ENCODE assay signal across 9 cellular contexts in the genomic region with DNA sequence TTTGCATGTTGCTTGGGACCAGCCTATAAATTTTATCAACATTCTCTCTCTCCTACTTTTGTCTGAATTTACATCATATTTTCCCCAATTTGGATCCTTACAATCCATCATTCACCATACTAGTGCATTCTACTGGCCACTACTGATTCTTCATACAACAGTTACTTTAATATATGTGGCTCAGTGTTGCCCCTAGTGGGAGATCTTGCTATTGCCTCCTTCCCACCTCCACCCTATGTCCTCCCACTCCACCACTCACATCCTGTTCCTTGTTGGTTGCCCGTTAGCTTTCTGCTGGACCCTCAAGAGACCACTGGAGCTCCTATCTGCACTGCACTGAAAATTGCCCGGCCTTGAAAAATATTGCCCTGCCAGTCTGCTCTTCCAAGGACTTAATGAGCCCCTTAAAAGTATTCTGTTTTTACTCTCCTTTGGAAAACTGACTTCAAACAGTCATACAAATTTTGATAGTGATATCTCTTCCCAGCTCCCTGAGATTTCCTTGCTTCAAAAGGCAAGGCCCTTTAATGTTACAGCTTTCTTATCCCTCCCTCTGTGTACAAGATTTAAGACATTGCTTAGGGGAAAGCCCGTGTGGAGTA.
DNase-seq lines count a peak whose midpoint lies in the region; ATAC-seq, FAIRE-seq and TF ChIP-seq lines count a peak whose summit lies in the region.
"Had no signal": no experiment of that assay in that cellular context is flagged by ENCODE, and none has a peak within 500 bp of the region (broad histone marks: within the 10 kb centered on the region; RNA-seq: fewer than 3 reads in every experiment).

No MANE protein-coding gene starts in this region.

- FAIRE-seq in A549 (lab: Jason Lieb, UNC) (no peak), bronchial epithelial cell (lab: Jason Lieb, UNC) (no peak)

- H2AFZ ChIP-seq in smooth muscle cell (ENCODE audit: low read depth) (no peak overlapping the region), osteoblast (ENCODE audit: low read length) (no peak overlapping the region)

- H3K9me3 ChIP-seq in A549: no peaks in the 10 kb centered on the region
- H3K9me3 ChIP-seq in smooth muscle cell (replicated peaks; ENCODE audit: low read depth): no peaks in the 10 kb centered on the region
- no peaks in the 10 kb centered on the region for H3K9me3 ChIP-seq in osteoblast (ENCODE audit: low read depth, low read length)

- TF ChIP-seq CTCF in A549 (IDR thresholded peaks at IDR 0.05): 0 out of 3 replicates have a peak, but pooled peaks have one; percentile 12
- TF ChIP-seq CTCF in bronchial epithelial cell (IDR thresholded peaks at IDR 0.05; ENCODE audit: insufficient read depth, low read length, severe bottlenecking): peak; percentile 68
- peak; percentile 31 for TF ChIP-seq CTCF in smooth muscle cell (IDR thresholded peaks at IDR 0.05; ENCODE audit: borderline replicate concordance, insufficient read depth, poor library complexity, severe bottlenecking)
- TF ChIP-seq CTCF in osteoblast (IDR thresholded peaks at IDR 0.05; ENCODE audit: extremely low read depth, low read depth, low read length): no peak

- TF ChIP-seq RAD21 in A549 (conservative IDR thresholded peaks at IDR 0.05 in 1 of 2, IDR thresholded peaks at IDR 0.05 in 1 of 2): peak in 1 of 2 experiments; percentile 23; a peak in 1 of 5 replicates

- H3F3A ChIP-seq in smooth muscle cell (ENCODE audit: low read depth): no peaks in the 10 kb centered on the region

- DNase-seq in A549 (ENCODE audit: low read depth in 1 of 2, low spot score in 1 of 2) (peak; percentile 1 to 32), MV-4-11 (lab: John Stamatoyannopoulos, UW) (peak; percentile 46), bronchial epithelial cell (ENCODE audit: low read depth) (peak; percentile 57), smooth muscle cell (lab: John Stamatoyannopoulos, UW; ENCODE audit: unreplicated experiment) (no peak), osteoblast (ENCODE audit: insufficient read length, low spot score, missing footprints) (no peak), NCI-H128 (lab: John Stamatoyannopoulos, UW; ENCODE audit: unreplicated experiment) (no peak)

- H3K27ac ChIP-seq in A549 (no peak overlapping the region), smooth muscle cell (ENCODE audit: low read depth) (no peak overlapping the region), osteoblast (ENCODE audit: low read depth, low read length) (no peak overlapping the region)
- H3K27ac ChIP-seq: epithelial cell of prostate had no signal

- peak; percentile 64 to 88; a peak in 4 of 6 replicates for ATAC-seq in A549
- ATAC-seq in GM18498 (IDR thresholded peaks at IDR 0.05; ENCODE audit: unreplicated experiment): peak; percentile 94
- ATAC-seq in HG02642 (IDR thresholded peaks at IDR 0.05; ENCODE audit: poor library complexity, unreplicated experiment): peak; percentile 98

- CTCF ChIA-PET in A549 (lab: Yijun Ruan, JAX): no interaction called here

- H3K9ac ChIP-seq in smooth muscle cell (ENCODE audit: low read depth): no peak overlapping the region

- no peaks in the 10 kb centered on the region for H3K79me2 ChIP-seq in smooth muscle cell (ENCODE audit: low read depth)
- H3K79me2 ChIP-seq in osteoblast (ENCODE audit: insufficient read depth, low read length): no peaks in the 10 kb centered on the region

- TF ChIP-seq EP300 in A549 (IDR thresholded peaks at IDR 0.05): no peak

- no peak overlapping the region for H3K4me2 ChIP-seq in A549
- no peak overlapping the region for H3K4me2 ChIP-seq in smooth muscle cell
- H3K4me2 ChIP-seq in osteoblast (ENCODE audit: insufficient read depth, low read length): no peak overlapping the region

- H4K20me1 ChIP-seq in smooth muscle cell (ENCODE audit: low read depth) (no peaks in the 10 kb centered on the region), osteoblast (ENCODE audit: insufficient read depth, low read length) (no peaks in the 10 kb centered on the region)

- H3K4me1 ChIP-seq in A549: no peaks in the 10 kb centered on the region
- H3K4me1 ChIP-seq in smooth muscle cell (ENCODE audit: low read depth): no peaks in the 10 kb centered on the region
- H3K4me1 ChIP-seq in osteoblast (ENCODE audit: insufficient read depth, low read length): no peaks in the 10 kb centered on the region

- POLR2A ChIA-PET in A549 (lab: Yijun Ruan, JAX): no interaction called here

- WGBS in A549 (ENCODE audit: missing lambda C conversion rate): 56% methylated on average over 3 of the region's 3 CpGs
- 61% methylated on average over 3 of the region's 3 CpGs for WGBS in smooth muscle cell (ENCODE audit: low lambda C conversion rate)

- no peak for TF ChIP-seq POLR2A in A549 (IDR thresholded peaks at IDR 0.05; ENCODE audit: low read length)

- H3K27me3 ChIP-seq in bronchial epithelial cell (ENCODE audit: control insufficient read depth, insufficient read depth, low read length): no peaks in the 10 kb centered on the region
- H3K27me3 ChIP-seq in smooth muscle cell (ENCODE audit: low read depth): no peaks in the 10 kb centered on the region
- H3K27me3 ChIP-seq in osteoblast (ENCODE audit: insufficient read depth, low read length): no peaks in the 10 kb centered on the region

- no peak overlapping the region for H3K4me3 ChIP-seq in A549
- no peak overlapping the region for H3K4me3 ChIP-seq in bronchial epithelial cell (ENCODE audit: low read depth, low read length)
- H3K4me3 ChIP-seq in smooth muscle cell: no peak overlapping the region
- no peak overlapping the region for H3K4me3 ChIP-seq in osteoblast (ENCODE audit: insufficient read depth, low read length)

- H3K36me3 ChIP-seq in bronchial epithelial cell (ENCODE audit: control insufficient read depth, insufficient read depth, low read length) (no peaks in the 10 kb centered on the region), smooth muscle cell (ENCODE audit: low read depth) (no peaks in the 10 kb centered on the region), osteoblast (ENCODE audit: insufficient read depth, low read length) (no peaks in the 10 kb centered on the region)

TF ChIP-seq in A549, 52 proteins besides CTCF, POLR2A, EP300 and RAD21:
- no peak for TF ChIP-seq ZC3H11A (IDR thresholded peaks at IDR 0.05)
- no peak for TF ChIP-seq BCL3 (IDR thresholded peaks at IDR 0.05)
- no peak for TF ChIP-seq KDM5A (IDR thresholded peaks at IDR 0.05)
- TF ChIP-seq EHMT2 (IDR thresholded peaks at IDR 0.05; ENCODE audit: low read depth): no peak
- no peak for TF ChIP-seq FOSB (CRISPR knock-in tag; IDR thresholded peaks at IDR 0.05)
- no peak for TF ChIP-seq FOSL2 (IDR thresholded peaks at IDR 0.05)
- no peak for TF ChIP-seq FOSL2 (CRISPR knock-in tag; IDR thresholded peaks at IDR 0.05)
- no peak for TF ChIP-seq EHF (CRISPR knock-in tag; IDR thresholded peaks at IDR 0.05)
- no peak for TF ChIP-seq ZNF302 (CRISPR knock-in tag; IDR thresholded peaks at IDR 0.05)
- no peak for TF ChIP-seq HOXB13 (CRISPR knock-in tag; IDR thresholded peaks at IDR 0.05; ENCODE audit: low read depth)
- no peak for TF ChIP-seq BHLHE40 (IDR thresholded peaks at IDR 0.05; ENCODE audit: low read depth, low read length)
- no peak for TF ChIP-seq NPAS2 (CRISPR knock-in tag; IDR thresholded peaks at IDR 0.05; ENCODE audit: borderline replicate concordance)
- no peak for TF ChIP-seq CBX2 (IDR thresholded peaks at IDR 0.05; ENCODE audit: borderline replicate concordance, low read depth)
- TF ChIP-seq CHD2 (IDR thresholded peaks at IDR 0.05; ENCODE audit: low read length, partially characterized antibody): no peak
- no peak for TF ChIP-seq RCOR1 (IDR thresholded peaks at IDR 0.05; ENCODE audit: low read depth, low read length)

Comparison
In these comparisons a context has a peak if more than half of its experiments do, and no peak if none do; other contexts are left out.
1. DNase-seq: peak in A549 (2 of 2), MV-4-11 (single experiment) and bronchial epithelial cell (single experiment); none in smooth muscle cell (single experiment), osteoblast (single experiment) and NCI-H128 (single experiment).
2. Peak in every context shown above with its lines, with median percentiles within 50 percentile points of each other: ATAC-seq.